ENCODE assay signal across 9 cellular contexts in the genomic region with DNA sequence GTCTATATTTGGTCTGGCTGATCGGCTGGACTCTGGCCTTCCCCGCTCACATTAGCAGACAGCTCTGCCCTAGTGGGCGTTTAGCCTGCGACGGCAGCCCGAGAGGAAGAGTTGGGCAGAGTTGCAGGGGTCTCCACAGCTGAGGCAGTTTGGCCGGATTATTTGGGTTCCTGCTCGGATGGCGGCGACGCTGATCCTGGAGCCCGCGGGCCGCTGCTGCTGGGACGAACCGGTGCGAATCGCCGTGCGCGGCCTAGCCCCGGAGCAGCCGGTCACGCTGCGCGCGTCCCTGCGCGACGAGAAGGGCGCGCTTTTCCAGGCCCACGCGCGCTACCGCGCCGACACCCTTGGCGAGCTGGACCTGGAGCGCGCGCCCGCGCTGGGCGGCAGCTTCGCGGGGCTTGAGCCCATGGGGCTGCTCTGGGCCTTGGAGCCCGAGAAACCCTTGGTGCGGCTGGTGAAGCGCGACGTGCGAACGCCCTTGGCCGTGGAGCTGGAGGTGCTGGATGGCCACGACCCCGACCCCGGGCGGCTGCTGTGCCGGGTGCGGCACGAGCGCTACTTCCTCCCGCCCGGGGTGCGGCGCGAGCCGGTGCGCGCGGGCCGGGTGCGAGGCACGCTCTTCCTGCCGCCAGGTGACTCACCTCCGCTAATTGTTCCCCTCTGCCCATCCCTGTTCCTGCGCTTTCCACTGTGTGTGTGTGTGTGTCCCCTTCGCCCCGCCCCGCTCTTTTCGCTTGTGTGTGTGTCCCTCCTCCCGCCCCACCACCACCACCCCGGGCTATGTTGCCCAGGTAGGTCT. TPM values are rescaled to one million over a fixed set of nuclear protein-coding genes. Genes with fewer than 3 reads are reported as not detected.
A peak's percentile ranks its signal among the peaks of the same experiment; 100 is the strongest.
DNase-seq lines count a peak whose midpoint lies in the region; ATAC-seq, FAIRE-seq and TF ChIP-seq lines count a peak whose summit lies in the region.
"Not testable (repeated sequence)": the region's sequence is repeated elsewhere in the genome, so short reads cannot be mapped to it uniquely, and the experiment has no call there.
"Had no signal": no experiment of that assay in that cellular context is flagged by ENCODE, and none has a peak within 500 bp of the region (broad histone marks: within the 10 kb centered on the region; RNA-seq: fewer than 3 reads in every experiment).

No MANE protein-coding gene starts in this region.

- not testable (repeated sequence) for H3K27me3 Mint-ChIP-seq in T-cell; activated naive CD4-positive, alpha-beta T cell treated with anti-CD3 and anti-CD28 coated beads, Interleukin-2, amount 50 U/mL, for 24 hours; stimulated activated naive CD8-positive, alpha-beta T cell treated with anti-CD3 and anti-CD28 coated beads, Interleukin-15, amount 100 ng/mL, for 72 hours

- not testable (repeated sequence) for H2AFZ ChIP-seq in keratinocyte (ENCODE audit: control insufficient read depth, low read length)

- FAIRE-seq in keratinocyte (lab: Jason Lieb, UNC) = peak; percentile 52

- H3K79me2 ChIP-seq in keratinocyte (ENCODE audit: control insufficient read depth, insufficient read depth, low read length) = not testable (repeated sequence)

- peak in 3 of 4 experiments; percentile 44 to 63 (median 50) for ATAC-seq in T-cell (replicated peaks in 1 of 4)
- ATAC-seq in stimulated activated naive CD8-positive, alpha-beta T cell treated with anti-CD3 and anti-CD28 coated beads, Interleukin-15, amount 100 ng/mL, for 72 hours = peak; percentile 58

- H3K27ac ChIP-seq in keratinocyte (ENCODE audit: control insufficient read depth, insufficient read depth, low read length) = peak overlapping the region; percentile 75
- H3K27ac ChIP-seq in neutrophil = not testable (repeated sequence)

- H3K36me3 ChIP-seq in keratinocyte (ENCODE audit: control insufficient read depth in 2 of 2, extremely low read depth in 1 of 2, insufficient read depth in 2 of 2, low read length in 2 of 2); neutrophil: not testable (repeated sequence)

- H3K27ac Mint-ChIP-seq in T-cell; activated naive CD4-positive, alpha-beta T cell treated with anti-CD3 and anti-CD28 coated beads, Interleukin-2, amount 50 U/mL, for 24 hours; stimulated activated naive CD8-positive, alpha-beta T cell treated with anti-CD3 and anti-CD28 coated beads, Interleukin-15, amount 100 ng/mL, for 72 hours: not testable (repeated sequence)

- not testable (repeated sequence) for H3K4me1 ChIP-seq in keratinocyte (ENCODE audit: control insufficient read depth, extremely low read depth, insufficient read depth, low read length)
- H3K4me1 ChIP-seq in neutrophil (ENCODE audit: control insufficient read depth in 1 of 2, insufficient read depth in 1 of 2, low read depth in 1 of 2, low read length in 1 of 2) = peaks cover 0 to 13% of the 10 kb centered on the region in 2 experiments

- not testable (repeated sequence) for H3K9me3 ChIP-seq in keratinocyte (ENCODE audit: control insufficient read depth, low read depth, low read length); neutrophil

- DNase-seq in COLO668 (lab: John Stamatoyannopoulos, UW; ENCODE audit: unreplicated experiment) (peak; percentile 81), LHCN-M2 (ENCODE audit: low read depth) (peak; percentile 32), T-cell (peak in 4 of 34 experiments; percentile 6 to 16 (median 8)), epithelial cell of proximal tubule (ENCODE audit: low read depth) (peak; percentile 10), keratinocyte (ENCODE audit: low read depth, low spot score) (peak; percentile 64)
- DNase-seq in stimulated activated naive CD8-positive, alpha-beta T cell treated with anti-CD3 and anti-CD28 coated beads, Interleukin-15, amount 100 ng/mL, for 72 hours = peak in 1 of 2 donors; percentile 13

- H3K4me3 Mint-ChIP-seq in T-cell = peak overlapping the region; percentile 34 to 53 (median 53)
- peak overlapping the region; percentile 72 for H3K4me3 Mint-ChIP-seq in activated naive CD4-positive, alpha-beta T cell treated with anti-CD3 and anti-CD28 coated beads, Interleukin-2, amount 50 U/mL, for 24 hours
- H3K4me3 Mint-ChIP-seq in stimulated activated naive CD8-positive, alpha-beta T cell treated with anti-CD3 and anti-CD28 coated beads, Interleukin-15, amount 100 ng/mL, for 72 hours = peak overlapping the region; percentile 54 to 65

- H3K9me3 Mint-ChIP-seq in T-cell; activated naive CD4-positive, alpha-beta T cell treated with anti-CD3 and anti-CD28 coated beads, Interleukin-2, amount 50 U/mL, for 24 hours; stimulated activated naive CD8-positive, alpha-beta T cell treated with anti-CD3 and anti-CD28 coated beads, Interleukin-15, amount 100 ng/mL, for 72 hours: not testable (repeated sequence)

- H3K9ac ChIP-seq in keratinocyte (ENCODE audit: control insufficient read depth, extremely low read depth, insufficient read depth, low read length) = peak overlapping the region; percentile 79

- dilution Hi-C loops in keratinocyte (cut with MboI; ENCODE audit: extremely low pct_ligation_motif_present, low sequenced_read_pairs) = not testable (repeated sequence)

- POLR2A ChIA-PET in T-cell (lab: Charles Lee) = not testable (repeated sequence)

- H3K36me3 Mint-ChIP-seq in T-cell; activated naive CD4-positive, alpha-beta T cell treated with anti-CD3 and anti-CD28 coated beads, Interleukin-2, amount 50 U/mL, for 24 hours: not testable (repeated sequence)

- peak overlapping the region; percentile 71 for H3K4me2 ChIP-seq in keratinocyte (ENCODE audit: control insufficient read depth, extremely low read depth, insufficient read depth, low read depth, low read length)

- H3K9me1 ChIP-seq in keratinocyte (ENCODE audit: control insufficient read depth, extremely low read depth, insufficient read depth, low read length) = not testable (repeated sequence)

- CTCF ChIA-PET in T-cell (lab: Charles Lee) = interaction anchor here (0.5 to 0.9 kb wide), 2 partner anchors 95 to 365 kb away, joined by 3 read pairs; no protein-coding TSS in a partner anchor

- not testable (repeated sequence) for H3K4me1 Mint-ChIP-seq in T-cell; activated naive CD4-positive, alpha-beta T cell treated with anti-CD3 and anti-CD28 coated beads, Interleukin-2, amount 50 U/mL, for 24 hours; stimulated activated naive CD8-positive, alpha-beta T cell treated with anti-CD3 and anti-CD28 coated beads, Interleukin-15, amount 100 ng/mL, for 72 hours

- H3K27me3 ChIP-seq in keratinocyte (ENCODE audit: control insufficient read depth, extremely low read depth, insufficient read depth, low read length); neutrophil: not testable (repeated sequence)

- H3K4me3 ChIP-seq in epithelial cell of proximal tubule (ENCODE audit: low read depth, low read length) = peak overlapping the region; percentile 53
- H3K4me3 ChIP-seq in keratinocyte (ENCODE audit: control insufficient read depth in 2 of 3, extremely low read depth in 1 of 3, insufficient read depth in 2 of 3, low read depth in 1 of 3, low read length in 3 of 3) = peak overlapping the region; percentile 31 to 64 (median 38)
- peak overlapping the region; percentile 27 to 45 for H3K4me3 ChIP-seq in neutrophil (ENCODE audit: low read depth in 1 of 2, low read length in 1 of 2)

- not testable (repeated sequence) for H4K20me1 ChIP-seq in keratinocyte (ENCODE audit: control insufficient read depth, extremely low read depth, insufficient read depth, low read length)

- TF ChIP-seq CTCF in epithelial cell of proximal tubule (conservative IDR thresholded peaks at IDR 0.05; ENCODE audit: low read depth, low read length); keratinocyte (optimal IDR thresholded peaks at IDR 0.05 in 1 of 3, IDR thresholded peaks at IDR 0.05 in 1 of 3, conservative IDR thresholded peaks at IDR 0.05 in 1 of 3; ENCODE audit: extremely low read depth in 1 of 3, insufficient read depth in 2 of 3, low read length in 3 of 3); neutrophil (IDR thresholded peaks at IDR 0.05): not testable (repeated sequence)

RNA-seq across cellular contexts. Expression of gene ACOT1, which starts 0.5 kb away (rescaled TPM):
- 15.7 and 18.3 TPM in 2 replicates for total RNA-seq in LHCN-M2 (2014; rRNA removed)
- 7.3 TPM for polyA plus RNA-seq in LHCN-M2 (2012)
- 1 to 10 TPM in 4 of 5 donors, under 1 TPM in 1; 0.23 to 2.7 (median 1.9) TPM for total RNA-seq in T-cell
- total RNA-seq in epithelial cell of proximal tubule = 4.8 and 10.6 TPM in 2 replicates
- polyA plus RNA-seq in keratinocyte = 5.4 to 8.7 TPM (median 6.1 TPM) in 3 replicates
- polyA plus RNA-seq in keratinocyte (2011; ENCODE audit: low read depth) = 0.71 TPM
- 4.5 and 6.1 TPM in 2 replicates for polyA plus RNA-seq in keratinocyte (2011; cell fraction: cytosol; rRNA removed)
- polyA plus RNA-seq in keratinocyte (2011; cell fraction: nucleus; rRNA removed) = 7.7 and 8.9 TPM in 2 replicates
- 2.2 and 5.7 TPM in 2 replicates for polyA plus RNA-seq in keratinocyte (2012; ENCODE audit: low replicate concordance)
- 1.9 to 3.9 TPM (median 2.6 TPM) in 3 replicates for polyA minus RNA-seq in keratinocyte
- polyA minus RNA-seq in keratinocyte (2011; cell fraction: cytosol; rRNA and poly(A)+ RNA removed) = 5.6 TPM
- polyA minus RNA-seq in keratinocyte (2011; cell fraction: nucleus; rRNA and poly(A)+ RNA removed) = 3.1 and 4.6 TPM in 2 replicates
- total RNA-seq: HT1080 had no signal

RNA-seq across cellular contexts. Expression of gene HEATR4, which starts 21.3 kb away (rescaled TPM):
- total RNA-seq in LHCN-M2 (2014; rRNA removed) (not detected in 2 replicates), T-cell (under 1 TPM in 1 of 5 donors, not detected in 4; 0.09 TPM), epithelial cell of proximal tubule (0.06 and 0.07 TPM in 2 replicates)
- not detected for polyA plus RNA-seq in LHCN-M2 (2012)
- 0.12 to 0.24 TPM (median 0.16 TPM) in 3 replicates for polyA plus RNA-seq in keratinocyte
- not detected for polyA plus RNA-seq in keratinocyte (2011; ENCODE audit: low read depth)
- polyA plus RNA-seq in keratinocyte (2011; cell fraction: cytosol; rRNA removed) = 0.05 and 0.06 TPM in 2 replicates
- 0.34 and 0.68 TPM in 2 replicates for polyA plus RNA-seq in keratinocyte (2011; cell fraction: nucleus; rRNA removed)
- 0.10 TPM in 1 of 2 replicates, not detected in the other for polyA plus RNA-seq in keratinocyte (2012; ENCODE audit: low replicate concordance)
- polyA minus RNA-seq in keratinocyte = 0.26 to 0.51 TPM (median 0.40 TPM) in 3 replicates
- not detected for polyA minus RNA-seq in keratinocyte (2011; cell fraction: cytosol; rRNA and poly(A)+ RNA removed)
- polyA minus RNA-seq in keratinocyte (2011; cell fraction: nucleus; rRNA and poly(A)+ RNA removed) = 0.21 and 1.2 TPM in 2 replicates
- total RNA-seq: HT1080 had no signal

RNA-seq across cellular contexts. Expression of gene ACOT2, which starts 31.6 kb away (rescaled TPM):
- total RNA-seq in LHCN-M2 (2014; rRNA removed) = 53.0 and 54.9 TPM in 2 replicates
- polyA plus RNA-seq in LHCN-M2 (2012) = 39.9 TPM
- 10 to 100 TPM; 11.8 to 14.7 (median 12.9) TPM for total RNA-seq in T-cell
- total RNA-seq in epithelial cell of proximal tubule = 9.2 and 22.9 TPM in 2 replicates
- 5.4 to 7.5 TPM (median 6.9 TPM) in 3 replicates for polyA plus RNA-seq in keratinocyte
- 5.0 TPM for polyA plus RNA-seq in keratinocyte (2011; ENCODE audit: low read depth)
- polyA plus RNA-seq in keratinocyte (2011; cell fraction: cytosol; rRNA removed) = 5.1 and 8.1 TPM in 2 replicates
- 8.8 and 11.9 TPM in 2 replicates for polyA plus RNA-seq in keratinocyte (2011; cell fraction: nucleus; rRNA removed)
- 5.6 and 7.2 TPM in 2 replicates for polyA plus RNA-seq in keratinocyte (2012; ENCODE audit: low replicate concordance)
- polyA minus RNA-seq in keratinocyte = 1.2 to 2.7 TPM (median 1.9 TPM) in 3 replicates
- polyA minus RNA-seq in keratinocyte (2011; cell fraction: cytosol; rRNA and poly(A)+ RNA removed) = 4.6 TPM
- 3.6 and 4.0 TPM in 2 replicates for polyA minus RNA-seq in keratinocyte (2011; cell fraction: nucleus; rRNA and poly(A)+ RNA removed)

RNA-seq across cellular contexts. Expression of gene RIOX1, which starts 46.7 kb away (rescaled TPM):
- 25.7 and 26.5 TPM in 2 replicates for total RNA-seq in LHCN-M2 (2014; rRNA removed)
- polyA plus RNA-seq in LHCN-M2 (2012) = 9.5 TPM
- total RNA-seq in T-cell = 10 to 100 TPM; 23.5 to 38.6 (median 35.2) TPM
- 19.7 and 32.6 TPM in 2 replicates for total RNA-seq in epithelial cell of proximal tubule
- 7.7 to 12.5 TPM (median 9.2 TPM) in 3 replicates for polyA plus RNA-seq in keratinocyte
- 0.46 TPM for polyA plus RNA-seq in keratinocyte (2011; ENCODE audit: low read depth)
- 5.6 and 7.2 TPM in 2 replicates for polyA plus RNA-seq in keratinocyte (2011; cell fraction: cytosol; rRNA removed)
- polyA plus RNA-seq in keratinocyte (2011; cell fraction: nucleus; rRNA removed) = 6.7 and 8.9 TPM in 2 replicates
- polyA plus RNA-seq in keratinocyte (2012; ENCODE audit: low replicate concordance) = 4.7 and 14.0 TPM in 2 replicates
- polyA minus RNA-seq in keratinocyte = 9.0 to 13.8 TPM (median 12.2 TPM) in 3 replicates
- 18.0 TPM for polyA minus RNA-seq in keratinocyte (2011; cell fraction: cytosol; rRNA and poly(A)+ RNA removed)
- 11.9 and 12.7 TPM in 2 replicates for polyA minus RNA-seq in keratinocyte (2011; cell fraction: nucleus; rRNA and poly(A)+ RNA removed)

RNA-seq across cellular contexts. Expression of gene ACOT4, which starts 54.2 kb away (rescaled TPM):
- total RNA-seq in LHCN-M2 (2014; rRNA removed) (0.38 and 0.69 TPM in 2 replicates), T-cell (1 to 10 TPM in 4 of 5 donors, under 1 TPM in 1; 0.55 to 1.6 (median 1.2) TPM), epithelial cell of proximal tubule (5.6 and 7.0 TPM in 2 replicates)
- polyA plus RNA-seq in LHCN-M2 (2012) = 0.45 TPM
- 0.29 to 0.68 TPM (median 0.40 TPM) in 3 replicates for polyA plus RNA-seq in keratinocyte
- polyA plus RNA-seq in keratinocyte (2011; ENCODE audit: low read depth) = not detected
- 0.44 and 0.57 TPM in 2 replicates for polyA plus RNA-seq in keratinocyte (2011; cell fraction: cytosol; rRNA removed)
- 0.23 and 0.64 TPM in 2 replicates for polyA plus RNA-seq in keratinocyte (2011; cell fraction: nucleus; rRNA removed)
- 0.13 and 0.41 TPM in 2 replicates for polyA plus RNA-seq in keratinocyte (2012; ENCODE audit: low replicate concordance)
- polyA minus RNA-seq in keratinocyte = 0.10 to 0.19 TPM in 2 of 3 replicates, not detected in the other
- 1.3 TPM for polyA minus RNA-seq in keratinocyte (2011; cell fraction: cytosol; rRNA and poly(A)+ RNA removed)
- polyA minus RNA-seq in keratinocyte (2011; cell fraction: nucleus; rRNA and poly(A)+ RNA removed) = 0.32 TPM in 1 of 2 replicates, not detected in the other
- total RNA-seq: HT1080 had no signal
